21 cellular contexts compared by ENCODE assay signal in the genomic region with DNA sequence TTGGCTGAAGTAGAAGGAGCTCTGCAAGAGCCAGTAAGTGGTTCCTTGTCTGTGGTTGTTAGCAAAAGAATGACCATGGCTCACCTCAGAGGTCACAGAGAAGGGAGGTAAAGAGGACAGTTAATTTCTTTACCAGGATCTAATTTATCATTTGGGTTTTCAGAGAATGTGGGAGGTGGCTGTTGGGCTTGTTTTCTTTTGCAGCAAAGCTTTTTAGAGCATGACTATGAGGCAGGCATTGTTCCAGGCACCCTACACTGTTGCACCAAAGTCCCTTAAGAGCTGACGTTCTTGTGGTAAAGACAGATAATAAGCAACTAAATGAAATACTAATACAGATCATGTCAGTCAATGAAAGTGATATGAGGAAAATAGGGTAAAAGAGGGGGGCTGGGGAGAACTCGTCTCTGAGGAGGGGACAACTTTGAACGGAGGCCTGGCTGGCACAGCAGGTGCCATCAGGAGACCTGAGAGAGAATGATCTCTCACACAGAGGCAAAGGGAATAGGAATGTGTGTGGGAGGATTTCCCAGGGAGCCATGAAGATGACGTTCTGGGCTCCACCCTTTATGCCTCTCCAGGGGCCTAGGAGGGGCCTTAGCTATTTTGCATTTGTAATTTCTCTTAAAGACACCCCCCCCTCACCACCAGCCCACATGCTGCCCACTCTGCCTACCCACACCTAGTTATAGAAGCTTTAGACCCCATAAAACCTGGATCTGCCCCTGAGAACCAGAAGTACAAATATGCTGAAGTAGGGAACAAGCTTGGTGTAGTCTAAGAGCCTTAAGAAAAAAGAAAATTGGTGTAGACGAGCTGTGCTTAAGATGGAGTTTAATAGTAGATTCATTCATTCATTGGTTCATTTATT.
A peak's percentile ranks its signal among the peaks of the same experiment; 100 is the strongest.
DNase-seq lines count a peak whose midpoint lies in the region; ATAC-seq and TF ChIP-seq lines count a peak whose summit lies in the region.
"Had no signal": no experiment of that assay in that cellular context is flagged by ENCODE, and none has a peak within 500 bp of the region (broad histone marks: within the 10 kb centered on the region; RNA-seq: fewer than 3 reads in every experiment).

No MANE protein-coding gene starts in this region.

- DNase-seq in chondrocyte (ENCODE audit: low spot score) (no peak), iPS-NIHi7 (ENCODE audit: extremely low spot score) (peak; percentile 49), aorta (no peak), PC-9 (no peak)
- no peak for DNase-seq in effector CD8-positive, alpha-beta T cell (lab: John Stamatoyannopoulos, UW)
- DNase-seq: activated CD4-positive, alpha-beta T cell treated with anti-CD3 and anti-CD28 coated beads, Interleukin-2, amount 50 U/mL, for 48 hours; AML-193; amygdala; CD8-positive, alpha-beta memory T cell; mesendoderm; naive thymus-derived CD4-positive, alpha-beta T cell; NCI-H1417; NCI-H2107; NCI-H510A; NK-92 treated with Interleukin-12 subunit alpha and Interleukin-12 subunit beta, amount 100 ng/mL, for 24 hours; RPMI8226; SK-N-SH; upper lobe of left lung had no signal

- H3K9me2 ChIP-seq in PC-9 (ENCODE audit: insufficient read depth): no peaks in the 10 kb centered on the region
- H3K9me2 ChIP-seq: SK-N-SH had no signal

- H3F3A ChIP-seq in PC-9 (ENCODE audit: insufficient read depth, low read depth): no peaks in the 10 kb centered on the region; the same call in 1 of the 2 replicates

- H3K4me1 ChIP-seq in HUES64 (ENCODE audit: insufficient read depth, low read length) (peaks cover 26% of the 10 kb centered on the region), aorta (ENCODE audit: control insufficient read depth in 1 of 2, insufficient read depth in 2 of 2, low read length in 2 of 2) (peaks cover 25 to 26% of the 10 kb centered on the region in 2 donors), PC-9 (replicated peaks; ENCODE audit: insufficient read depth) (0 out of 2 replicates have a peak, but pooled peaks cover 5% of the 10 kb centered on the region)

- H3K79me2 ChIP-seq in PC-9 (ENCODE audit: low read depth): peaks cover 7% of the 10 kb centered on the region; the same call in 1 of the 2 replicates

- POLR2A ChIA-PET in PC-9 (lab: Charles Lee; ENCODE audit: unreplicated experiment): interaction anchor here (0.7 kb wide), 1 partner anchor 11 kb away, joined by 7 read pairs; no protein-coding TSS in a partner anchor

- 53% methylated on average over 5 of the region's 5 CpGs for WGBS in HUES64
- 22 to 23% methylated on average over 5 of the region's 5 CpGs for WGBS in aorta, 2 donors

- CTCF ChIA-PET in PC-9 (lab: Charles Lee): no interaction called here

- peaks cover 88% of the 10 kb centered on the region for H3K4me1 Mint-ChIP-seq in chondrocyte (ENCODE audit: low read depth)
- H3K4me1 Mint-ChIP-seq: CD8-positive, alpha-beta memory T cell; naive thymus-derived CD4-positive, alpha-beta T cell had no signal

- no peak overlapping the region for H3K4me3 Mint-ChIP-seq in chondrocyte (ENCODE audit: unreplicated experiment)
- H3K4me3 Mint-ChIP-seq: CD8-positive, alpha-beta memory T cell; naive thymus-derived CD4-positive, alpha-beta T cell; stimulated activated naive CD8-positive, alpha-beta T cell treated with anti-CD3 and anti-CD28 coated beads, Interleukin-15, Interleukin-2, amounts not matched to agents 100 ng/mL and 50 ng/mL, for 24 hours had no signal

- BruUV-seq in PC-9 (replicated peaks; lab: Mats Ljungman, UMichigan): no TSS peak

- no peak overlapping the region for H3K4me2 ChIP-seq in PC-9
- H3K4me2 ChIP-seq: SK-N-SH had no signal

- TF ChIP-seq CTCF in chondrocyte (IDR thresholded peaks at IDR 0.05) (no peak), PC-9 (conservative IDR thresholded peaks at IDR 0.05) (no peak)

- H3K27ac ChIP-seq in HUES64 (ENCODE audit: low read depth, low read length) (peak overlapping the region; percentile 75), aorta (ENCODE audit: low read depth in 1 of 2, low read length in 2 of 2) (peak overlapping the region; percentile 36 to 58), PC-9 (no peak overlapping the region)

- no peak overlapping the region for H2AFZ ChIP-seq in PC-9

- H4K20me1 ChIP-seq in PC-9 (ENCODE audit: insufficient read depth): no peaks in the 10 kb centered on the region

- H3K27ac Mint-ChIP-seq in chondrocyte (ENCODE audit: unreplicated experiment): peak overlapping the region; percentile 97
- H3K27ac Mint-ChIP-seq: CD8-positive, alpha-beta memory T cell; naive thymus-derived CD4-positive, alpha-beta T cell; stimulated activated naive CD8-positive, alpha-beta T cell treated with anti-CD3 and anti-CD28 coated beads, Interleukin-15, Interleukin-2, amounts not matched to agents 100 ng/mL and 50 ng/mL, for 24 hours had no signal

- peaks cover 15% of the 10 kb centered on the region; the same call in 1 of the 2 replicates for H3K9me3 ChIP-seq in HUES64 (ENCODE audit: insufficient read depth, low read depth, low read length)
- H3K9me3 ChIP-seq in aorta (ENCODE audit: control insufficient read depth, low read length): peaks cover 2% of the 10 kb centered on the region
- peaks cover 12% of the 10 kb centered on the region; the same call in 1 of the 2 replicates for H3K9me3 ChIP-seq in PC-9 (ENCODE audit: insufficient read depth, low read depth)

- H3K36me3 ChIP-seq in HUES64 (ENCODE audit: insufficient read depth, low read length) (no peaks in the 10 kb centered on the region), aorta (ENCODE audit: control insufficient read depth in 1 of 2, insufficient read depth in 2 of 2, low read length in 1 of 2) (no peaks in the 10 kb centered on the region), PC-9 (ENCODE audit: low read depth) (0 out of 2 replicates have a peak, but pooled peaks cover 3% of the 10 kb centered on the region)
- H3K36me3 ChIP-seq: upper lobe of left lung had no signal

- H3K36me3 Mint-ChIP-seq in chondrocyte (ENCODE audit: low read depth): peaks cover 23% of the 10 kb centered on the region
- H3K36me3 Mint-ChIP-seq: CD8-positive, alpha-beta memory T cell had no signal

- no peak overlapping the region for H3K9ac ChIP-seq in HUES64 (ENCODE audit: low read depth, low read length)
- H3K9ac ChIP-seq: SK-N-SH had no signal

- intact Hi-C loops in aorta (cut with DNase I): no loop called here
- intact Hi-C loops in PC-9 (cut with micrococcal nuclease; ENCODE audit: unreplicated experiment): no loop called here

- H3K27me3 Mint-ChIP-seq in chondrocyte (ENCODE audit: low read depth): no peaks in the 10 kb centered on the region
- H3K27me3 Mint-ChIP-seq: stimulated activated naive CD8-positive, alpha-beta T cell treated with anti-CD3 and anti-CD28 coated beads, Interleukin-15, Interleukin-2, amounts not matched to agents 100 ng/mL and 50 ng/mL, for 24 hours had no signal

- H3K9me3 Mint-ChIP-seq in chondrocyte (ENCODE audit: low read depth): peaks cover 16% of the 10 kb centered on the region

- ATAC-seq in aorta (ENCODE audit: low FRiP score) (no peak), HG02938 (IDR thresholded peaks at IDR 0.05; ENCODE audit: unreplicated experiment) (no peak)
- ATAC-seq: naive thymus-derived CD4-positive, alpha-beta T cell had no signal

- H3K4me3 ChIP-seq in HUES64 (ENCODE audit: low read length) (no peak overlapping the region; the same call in 1 of the 2 replicates), aorta (ENCODE audit: low read length in 2 of 2) (no peak overlapping the region), PC-9 (no peak overlapping the region)
- H3K4me3 ChIP-seq: upper lobe of left lung had no signal

- H3K27me3 ChIP-seq in HUES64 (ENCODE audit: insufficient read depth, low read length) (no peaks in the 10 kb centered on the region), aorta (ENCODE audit: control insufficient read depth in 1 of 2, insufficient read depth in 2 of 2, low read length in 1 of 2) (no peaks in the 10 kb centered on the region), PC-9 (ENCODE audit: insufficient read depth, low read depth) (no peaks in the 10 kb centered on the region)
- H3K27me3 ChIP-seq: upper lobe of left lung had no signal
